ENCODE assay signal across 34 cellular contexts in genomic region chr12:106942775-106943174, GRCh38.
"Had no signal": no experiment of that assay in that cellular context is flagged by ENCODE, and none has a peak within 500 bp of the region (broad histone marks: within the 10 kb centered on the region; RNA-seq: fewer than 3 reads in every experiment).

No MANE protein-coding gene starts in this region.

- H3K36me3 Mint-ChIP-seq: activated naive CD8-positive, alpha-beta T cell had no signal

- H3K4me3 ChIP-seq: cardiac muscle cell, colonic mucosa had no signal

- H3K27me3 Mint-ChIP-seq: activated CD8-positive, alpha-beta T cell treated with anti-CD3 and anti-CD28 coated beads for 36 hours; activated naive CD8-positive, alpha-beta T cell; activated T-helper 17 cell treated with anti-CD3 and anti-CD28 coated beads, Interleukin-2, amount 50 U/mL, for 72 hours; T-helper 17 cell had no signal

- H3K27ac Mint-ChIP-seq: activated B cell treated with CpG ODN at 0.5 μM for 24 hours; activated CD8-positive, alpha-beta T cell treated with anti-CD3 and anti-CD28 coated beads for 36 hours; activated naive CD8-positive, alpha-beta T cell; activated T-helper 17 cell treated with anti-CD3 and anti-CD28 coated beads, Interleukin-2, amount 50 U/mL, for 72 hours; T-helper 17 cell; T-helper 2 cell treated with Interferon-gamma antibody and Interleukin-4, amounts not matched to agents 5 μg/mL and 100 μg/mL, for 36 hours had no signal

- H3K27me3 ChIP-seq: cardiac muscle cell, colonic mucosa had no signal

- H3K4me3 Mint-ChIP-seq: activated B cell treated with CpG ODN at 0.5 μM for 24 hours; activated CD8-positive, alpha-beta T cell treated with anti-CD3 and anti-CD28 coated beads for 36 hours; activated naive CD8-positive, alpha-beta T cell; activated T-cell treated with anti-CD3 and anti-CD28 coated beads, Interleukin-2, amount 50 U/mL, for 4 hours; activated T-helper 17 cell treated with anti-CD3 and anti-CD28 coated beads, Interleukin-2, amount 50 U/mL, for 72 hours; T-helper 17 cell; T-helper 2 cell treated with Interferon-gamma antibody and Interleukin-4, amounts not matched to agents 5 μg/mL and 100 μg/mL, for 36 hours had no signal

- H3K9me3 ChIP-seq: colonic mucosa had no signal

- H3K27ac ChIP-seq: cardiac muscle cell, colonic mucosa, epithelial cell of prostate, WERI-Rb-1 had no signal

- FAIRE-seq: astrocyte, endometrium, endothelial cell of umbilical vein, frontal cortex had no signal

- H3K36me3 ChIP-seq: cardiac muscle cell, colonic mucosa, WERI-Rb-1 had no signal

- ATAC-seq: activated CD4-positive, CD25-positive, alpha-beta regulatory T cell treated with anti-CD3 and anti-CD28 coated beads, Interleukin-2, amount 50 U/mL, for 24 hours; activated CD8-positive, alpha-beta T cell treated with anti-CD3 and anti-CD28 coated beads for 36 hours; activated T-cell treated with anti-CD3 and anti-CD28 coated beads, Interleukin-2, amount 50 U/mL, for 4 hours; activated T-helper 17 cell treated with anti-CD3 and anti-CD28 coated beads, Interleukin-2, amount 50 U/mL, for 72 hours; esophagus mucosa; T-helper 17 cell had no signal

- DNase-seq: activated B cell treated with CpG ODN at 0.5 μM for 24 hours; activated CD4-positive, alpha-beta T cell treated with anti-CD3 and anti-CD28 coated beads for 48 hours; activated CD4-positive, alpha-beta T cell treated with anti-CD3 and anti-CD28 coated beads, Interleukin-2, amount 50 U/mL, for 1 hour; activated CD4-positive, alpha-beta T cell treated with anti-CD3 and anti-CD28 coated beads, Interleukin-2, amount 50 U/mL, for 48 hours; activated CD8-positive, alpha-beta memory T cell treated with anti-CD3 and anti-CD28 coated beads for 24 hours; activated CD8-positive, alpha-beta T cell treated with anti-CD3 and anti-CD28 coated beads for 36 hours; activated effector memory CD4-positive, alpha-beta T cell treated with Interleukin-2 at 50 U/mL for 16 hours; activated gamma-delta T cell treated with Interleukin-2 at 50 U/mL for 16 hours; activated naive CD4-positive, alpha-beta T cell treated with anti-CD3 and anti-CD28 coated beads, Interleukin-2, amount 50 U/mL, for 16 hours; activated naive CD4-positive, alpha-beta T cell treated with Interleukin-2 at 50 U/mL for 16 hours; activated T-cell treated with anti-CD3 and anti-CD28 coated beads, Interleukin-2, amount 50 U/mL, for 4 hours; amniotic stem cell; anterior cingulate cortex; central memory CD4-positive, alpha-beta T cell; cerebellar nuclear complex; colonic mucosa; effector CD8-positive, alpha-beta T cell; foreskin fibroblast; head of caudate nucleus; T-helper 1 cell; T-helper 17 cell; T1000; WERI-Rb-1 had no signal

- H3K4me1 ChIP-seq: colonic mucosa had no signal

- H3K9me3 Mint-ChIP-seq: activated T-helper 17 cell treated with anti-CD3 and anti-CD28 coated beads, Interleukin-2, amount 50 U/mL, for 72 hours had no signal

- H3K4me1 Mint-ChIP-seq: activated B cell treated with CpG ODN at 0.5 μM for 24 hours; activated T-helper 17 cell treated with anti-CD3 and anti-CD28 coated beads, Interleukin-2, amount 50 U/mL, for 72 hours; T-helper 17 cell had no signal
